In the genomic region with DNA sequence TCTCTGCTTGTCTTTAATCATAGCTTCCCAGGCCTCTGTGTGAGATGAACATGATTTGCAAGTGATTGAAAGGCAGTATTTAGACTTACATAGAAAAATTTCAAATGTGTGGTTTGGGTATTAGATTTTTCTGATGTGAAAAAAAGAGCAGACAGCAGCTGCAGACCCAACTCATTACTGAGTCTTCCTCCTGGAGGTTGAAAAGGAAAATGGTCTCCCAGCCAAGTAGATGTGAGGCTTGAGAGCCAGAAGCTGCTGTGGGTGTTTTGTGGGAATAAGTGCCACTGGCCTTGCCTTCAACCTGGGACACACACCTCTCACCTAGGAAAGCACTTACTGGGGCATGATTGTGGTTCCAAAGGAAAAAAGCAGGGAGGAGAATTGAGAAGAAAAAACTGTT, we compare ENCODE assay signal across 1 cellular context.
TF ChIP-seq lines count a peak whose summit lies in the region.

No MANE protein-coding gene starts in this region.

TF ChIP-seq in GM23338, 12 proteins besides CTCF, POLR2A, EP300 and RAD21 (continued from another document):
- TF ChIP-seq, protein P1, sequence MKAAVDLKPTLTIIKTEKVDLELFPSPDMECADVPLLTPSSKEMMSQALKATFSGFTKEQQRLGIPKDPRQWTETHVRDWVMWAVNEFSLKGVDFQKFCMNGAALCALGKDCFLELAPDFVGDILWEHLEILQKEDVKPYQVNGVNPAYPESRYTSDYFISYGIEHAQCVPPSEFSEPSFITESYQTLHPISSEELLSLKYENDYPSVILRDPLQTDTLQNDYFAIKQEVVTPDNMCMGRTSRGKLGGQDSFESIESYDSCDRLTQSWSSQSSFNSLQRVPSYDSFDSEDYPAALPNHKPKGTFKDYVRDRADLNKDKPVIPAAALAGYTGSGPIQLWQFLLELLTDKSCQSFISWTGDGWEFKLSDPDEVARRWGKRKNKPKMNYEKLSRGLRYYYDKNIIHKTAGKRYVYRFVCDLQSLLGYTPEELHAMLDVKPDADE (IDR thresholded peaks at IDR 0.05), result no peak
- TF ChIP-seq JUNB (IDR thresholded peaks at IDR 0.05; ENCODE audit: unreplicated experiment), result no peak
TF ChIP-seq in GM23338: peak in this region for 0.
